Comparison of ENCODE assay signal across 16 cellular contexts in genomic region chr11:62054081-62054480, GRCh38.
"Had no signal": no experiment of that assay in that cellular context is flagged by ENCODE, and none has a peak within 500 bp of the region (broad histone marks: within the 10 kb centered on the region; RNA-seq: fewer than 3 reads in every experiment).

No MANE protein-coding gene starts in this region.

- ATAC-seq: heart left ventricle; naive thymus-derived CD8-positive, alpha-beta T cell; stimulated activated memory B cell treated with anti-CD40 and anti-IgM and Interleukin-4, amounts not matched to agents 10 μg/mL and 1 μg/mL and 100 μg/mL, for 72 hours had no signal

- H3K27me3 Mint-ChIP-seq: stimulated activated naive CD8-positive, alpha-beta T cell treated with anti-CD3 and anti-CD28 coated beads, Interleukin-15, Interleukin-2, amounts not matched to agents 100 ng/mL and 50 ng/mL, for 24 hours had no signal

- H3K36me3 ChIP-seq: heart left ventricle, ovary, right atrium auricular region, tibial artery, upper lobe of right lung, vagina had no signal

- H3K4me3 ChIP-seq: coronary artery, heart left ventricle, ovary, right atrium auricular region, tibial artery, upper lobe of right lung, vagina had no signal

- H3K4me1 Mint-ChIP-seq: naive thymus-derived CD8-positive, alpha-beta T cell; stimulated activated memory B cell treated with anti-CD40 and anti-IgM and Interleukin-4, amounts not matched to agents 10 μg/mL and 1 μg/mL and 100 μg/mL, for 72 hours had no signal

- H3K27ac ChIP-seq: coronary artery, heart left ventricle, ovary, right atrium auricular region, tibial artery, upper lobe of right lung, vagina had no signal

- H3K4me1 ChIP-seq: right atrium auricular region, tibial artery, upper lobe of right lung, vagina had no signal

- H3K27me3 ChIP-seq: heart left ventricle, ovary, right atrium auricular region, tibial artery, upper lobe of right lung, vagina had no signal

- H3K27ac Mint-ChIP-seq: stimulated activated memory B cell treated with anti-CD40 and anti-IgM and Interleukin-4, amounts not matched to agents 10 μg/mL and 1 μg/mL and 100 μg/mL, for 72 hours; stimulated activated naive CD8-positive, alpha-beta T cell treated with anti-CD3 and anti-CD28 coated beads, Interleukin-15, Interleukin-2, amounts not matched to agents 100 ng/mL and 50 ng/mL, for 24 hours had no signal

- DNase-seq: effector CD4-positive, alpha-beta T cell; foreskin melanocyte; heart left ventricle; hippocampal formation; ovary; stimulated activated CD4-positive, alpha-beta T cell treated with anti-CD3 and anti-CD28 coated beads, Interleukin-15, amount 100 ng/mL, for 24 hours; stimulated activated CD4-positive, alpha-beta T cell treated with anti-CD3 and anti-CD28 coated beads, Interleukin-1b, Interleukin-23, amount 100 ng/mL, for 48 hours; stimulated activated CD4-positive, alpha-beta T cell treated with anti-CD3 and anti-CD28 coated beads, Interleukin-4, amount 100 ng/mL, for 24 hours; upper lobe of right lung had no signal

- H3K9me3 ChIP-seq: heart left ventricle, ovary, right atrium auricular region, tibial artery, upper lobe of right lung, vagina had no signal

- H3K4me3 Mint-ChIP-seq: naive thymus-derived CD8-positive, alpha-beta T cell; stimulated activated memory B cell treated with anti-CD40 and anti-IgM and Interleukin-4, amounts not matched to agents 10 μg/mL and 1 μg/mL and 100 μg/mL, for 72 hours; stimulated activated naive CD8-positive, alpha-beta T cell treated with anti-CD3 and anti-CD28 coated beads, Interleukin-15, Interleukin-2, amounts not matched to agents 100 ng/mL and 50 ng/mL, for 24 hours had no signal

- H3K9me3 Mint-ChIP-seq: naive thymus-derived CD8-positive, alpha-beta T cell; stimulated activated memory B cell treated with anti-CD40 and anti-IgM and Interleukin-4, amounts not matched to agents 10 μg/mL and 1 μg/mL and 100 μg/mL, for 72 hours; stimulated activated naive CD8-positive, alpha-beta T cell treated with anti-CD3 and anti-CD28 coated beads, Interleukin-15, Interleukin-2, amounts not matched to agents 100 ng/mL and 50 ng/mL, for 24 hours had no signal

- H3K36me3 Mint-ChIP-seq: naive thymus-derived CD8-positive, alpha-beta T cell; stimulated activated memory B cell treated with anti-CD40 and anti-IgM and Interleukin-4, amounts not matched to agents 10 μg/mL and 1 μg/mL and 100 μg/mL, for 72 hours had no signal
